Comparison of ENCODE assay signal across 14 cellular contexts in genomic region chr1:117003253-117003875, GRCh38. TPM values are rescaled to one million over a fixed set of nuclear protein-coding genes. Genes with fewer than 3 reads are reported as not detected.
DNase-seq lines count a peak whose midpoint lies in the region; ATAC-seq and TF ChIP-seq lines count a peak whose summit lies in the region.
"Had no signal": no experiment of that assay in that cellular context is flagged by ENCODE, and none has a peak within 500 bp of the region (broad histone marks: within the 10 kb centered on the region; RNA-seq: fewer than 3 reads in every experiment).

No MANE protein-coding gene starts in this region.

- TF ChIP-seq CTCF in nephron progenitor cell (IDR thresholded peaks at IDR 0.05) = no peak
- TF ChIP-seq CTCF in PC-3 (conservative IDR thresholded peaks at IDR 0.05; ENCODE audit: low read depth, low read length) = no peak
- TF ChIP-seq CTCF in transverse colon (IDR thresholded peaks at IDR 0.05) = no peak

- no peak for TF ChIP-seq EP300 in transverse colon (IDR thresholded peaks at IDR 0.05; ENCODE audit: low read depth)

- DNase-seq in DMS53 (lab: John Stamatoyannopoulos, UW) (peak; percentile 28), DMS53 treated with DMSO at 0.1 percent for 48 hours (lab: John Stamatoyannopoulos, UW; ENCODE audit: unreplicated experiment) (no peak), T-helper 17 cell (no peak), nephron progenitor cell (no peak), PC-3 (no peak), transverse colon (no peak)
- DNase-seq: DND-41, heart left ventricle, NCI-H2107, SHP77 treated with DMSO at 0.1 percent for 48 hours had no signal

- H3K27ac Mint-ChIP-seq in T-helper 17 cell = peak overlapping the region; percentile 48
- peak overlapping the region; percentile 15 for H3K27ac Mint-ChIP-seq in nephron progenitor cell
- H3K27ac Mint-ChIP-seq: memory B cell had no signal

- H3K4me3 Mint-ChIP-seq in T-helper 17 cell (no peak overlapping the region), nephron progenitor cell (peak overlapping the region; percentile 21)
- H3K4me3 Mint-ChIP-seq: memory B cell had no signal

- CTCF ChIA-PET in PC-3 (lab: Charles Lee) = no interaction called here

- H3K27ac ChIP-seq in PC-3 (ENCODE audit: low read length) (no peak overlapping the region), transverse colon (no peak overlapping the region)
- H3K27ac ChIP-seq: 22Rv1 had no signal

- no peaks in the 10 kb centered on the region for H4K20me1 ChIP-seq in PC-3 (ENCODE audit: low read length)

- H3K4me2 ChIP-seq in PC-3 (ENCODE audit: low read length) = no peak overlapping the region

- no peaks in the 10 kb centered on the region for H3K79me2 ChIP-seq in PC-3 (ENCODE audit: low read length)

- H3K9me2 ChIP-seq in PC-3 (replicated peaks; ENCODE audit: low read length) = no peaks in the 10 kb centered on the region

- H3K4me1 Mint-ChIP-seq in T-helper 17 cell = peaks cover 25% of the 10 kb centered on the region
- H3K4me1 Mint-ChIP-seq in nephron progenitor cell = peaks cover 30% of the 10 kb centered on the region

- no peaks in the 10 kb centered on the region for H3K9me3 Mint-ChIP-seq in nephron progenitor cell

- H3K4me3 ChIP-seq in PC-3 (ENCODE audit: low read length) (no peak overlapping the region), transverse colon (no peak overlapping the region)
- H3K4me3 ChIP-seq: heart left ventricle had no signal

- TF ChIP-seq POLR2A in transverse colon (IDR thresholded peaks at IDR 0.05) = no peak

- in situ Hi-C loops in transverse colon (cut with MboI; ENCODE audit: low pct_ligation_motif_present in 1 of 4, low pct_unique_long_range_greater_than_20kb in 1 of 4, low sequenced_read_pairs in 3 of 4) = no loop called here

- POLR2A ChIA-PET in PC-3 (lab: Charles Lee; ENCODE audit: unreplicated experiment) = no interaction called here

- H3K27me3 ChIP-seq in PC-3 (ENCODE audit: low read length) (no peaks in the 10 kb centered on the region), transverse colon (no peaks in the 10 kb centered on the region)
- H3K27me3 ChIP-seq: heart left ventricle had no signal

- H2AFZ ChIP-seq in PC-3 (ENCODE audit: low read length) = no peak overlapping the region

- no TSS peak for BruUV-seq in PC-3 (replicated peaks; lab: Mats Ljungman, UMichigan)

- no peaks in the 10 kb centered on the region for H3F3A ChIP-seq in PC-3 (ENCODE audit: low read length, unreplicated experiment)

- ATAC-seq in HG03571 (IDR thresholded peaks at IDR 0.05; ENCODE audit: unreplicated experiment) = peak; percentile 33
- ATAC-seq in T-helper 17 cell = no peak
- ATAC-seq in PC-3 = no peak
- no peak for ATAC-seq in HG02884 (IDR thresholded peaks at IDR 0.05; ENCODE audit: unreplicated experiment)
- ATAC-seq: heart left ventricle had no signal

- H3K4me1 ChIP-seq in PC-3 (ENCODE audit: insufficient read depth, low read length) (0 out of 2 replicates have a peak, but pooled peaks cover 5% of the 10 kb centered on the region), transverse colon (peaks cover 0 to 3% (median 0%) of the 10 kb centered on the region in 4 donors)

- H3K36me3 ChIP-seq in PC-3 (ENCODE audit: low read depth, low read length) = no peaks in the 10 kb centered on the region
- no peaks in the 10 kb centered on the region for H3K36me3 ChIP-seq in transverse colon
- H3K36me3 ChIP-seq: heart left ventricle had no signal

- peaks cover 7% of the 10 kb centered on the region for H3K36me3 Mint-ChIP-seq in T-helper 17 cell (ENCODE audit: low read depth)
- H3K36me3 Mint-ChIP-seq in nephron progenitor cell (ENCODE audit: low read depth) = peaks cover 10% of the 10 kb centered on the region
- H3K36me3 Mint-ChIP-seq: memory B cell had no signal

- intact Hi-C loops in PC-3 (cut with micrococcal nuclease) = no loop called here
- intact Hi-C loops in transverse colon (cut with DNase I; ENCODE audit: low total_unique reads) = no loop called here

- H3K9ac ChIP-seq in PC-3 (ENCODE audit: low read length) = no peak overlapping the region

- H3K9me3 ChIP-seq in T-helper 17 cell (ENCODE audit: control insufficient read depth, low read length, poor library complexity, severe bottlenecking) (no peaks in the 10 kb centered on the region), PC-3 (ENCODE audit: low read length) (no peaks in the 10 kb centered on the region), transverse colon (no peaks in the 10 kb centered on the region)
- H3K9me3 ChIP-seq: heart left ventricle had no signal

- H3K27me3 Mint-ChIP-seq in T-helper 17 cell (peaks cover 4% of the 10 kb centered on the region), nephron progenitor cell (ENCODE audit: low read depth, poor library complexity) (no peaks in the 10 kb centered on the region)
- H3K27me3 Mint-ChIP-seq: memory B cell had no signal

- WGBS in transverse colon (ENCODE audit: low coverage in 1 of 2), 2 donors = 85 to 100% methylated on average over 1 to 2 of the region's 2 CpGs

RNA-seq across cellular contexts. Expression of gene CD101, which starts 1.8 kb away (rescaled TPM):
- total RNA-seq in T-helper 17 cell (1 to 10 TPM; 1.9 to 5.7 TPM), PC-3 (2014; rRNA removed) (0.17 and 0.36 TPM in 2 replicates), transverse colon (10 to 100 TPM in 1 of 4 donors, 1 to 10 TPM in 2, under 1 TPM in 1; 0.40 to 24.3 (median 4.0) TPM)

RNA-seq across cellular contexts. Expression of gene TTF2, which starts 56.8 kb away (rescaled TPM):
- total RNA-seq in T-helper 17 cell (10 to 100 TPM; 49.2 to 50.9 TPM), PC-3 (2014; rRNA removed) (25.1 and 28.8 TPM in 2 replicates), transverse colon (10 to 100 TPM in 3 of 4 donors, 1 to 10 TPM in 1; 9.6 to 25.9 (median 16.6) TPM)
